1 cellular context compared by ENCODE assay signal in the genomic region with DNA sequence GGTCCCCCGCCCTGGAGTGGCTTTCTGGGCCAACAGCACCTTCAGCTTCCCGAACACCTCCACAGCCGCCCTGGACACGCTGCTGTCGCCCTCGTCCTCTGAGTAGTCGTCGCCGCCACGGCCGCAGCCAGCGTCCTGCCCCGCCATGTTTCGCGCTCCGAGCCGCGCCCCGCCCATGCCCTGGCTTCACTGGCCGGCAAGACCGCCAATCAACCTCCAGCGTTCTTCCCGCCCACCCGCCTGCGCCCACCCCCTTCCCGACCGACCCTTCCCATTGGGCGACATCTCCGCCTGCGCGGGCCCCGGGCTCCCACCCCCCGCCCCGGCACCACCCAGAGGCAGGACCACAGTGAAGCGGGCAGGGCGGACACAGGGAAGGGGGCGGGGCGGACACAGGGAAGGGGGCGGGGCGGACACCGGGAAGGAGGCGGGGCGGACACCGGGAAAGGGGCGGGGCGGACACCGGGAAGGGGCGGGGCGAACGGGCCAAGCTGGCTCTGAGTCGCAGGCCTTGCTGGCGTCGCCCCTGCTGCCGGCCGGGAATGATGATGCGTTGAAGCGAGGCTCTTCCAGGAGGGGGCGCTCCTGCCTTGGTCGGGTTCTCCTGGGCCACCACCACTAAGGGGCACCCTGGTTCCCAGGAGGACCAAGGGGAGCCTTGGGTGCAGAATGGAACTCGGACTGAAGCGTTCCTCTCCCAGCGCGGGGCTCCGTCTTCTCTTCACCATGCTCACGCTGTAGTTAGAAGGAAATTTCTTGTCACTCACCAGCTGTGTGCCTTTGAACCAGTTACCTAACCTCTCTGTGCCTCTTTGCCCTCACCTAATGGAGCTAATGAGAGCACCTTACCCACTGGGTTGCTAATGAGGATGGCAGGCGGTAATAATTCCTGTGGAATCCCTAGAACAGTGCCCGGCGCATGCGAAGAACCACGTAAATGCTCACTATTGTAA.
A peak's percentile ranks its signal among the peaks of the same experiment; 100 is the strongest.
TF ChIP-seq lines count a peak whose summit lies in the region.

A gene (minus strand): TSS at position 166 of the 953 bp plus-strand sequence. CDS start 19 bp downstream, at position 147.

TF ChIP-seq in neural cell, 6 proteins besides CTCF, POLR2A, EP300 and RAD21 (continued from another document):
- TF ChIP-seq, protein P1, sequence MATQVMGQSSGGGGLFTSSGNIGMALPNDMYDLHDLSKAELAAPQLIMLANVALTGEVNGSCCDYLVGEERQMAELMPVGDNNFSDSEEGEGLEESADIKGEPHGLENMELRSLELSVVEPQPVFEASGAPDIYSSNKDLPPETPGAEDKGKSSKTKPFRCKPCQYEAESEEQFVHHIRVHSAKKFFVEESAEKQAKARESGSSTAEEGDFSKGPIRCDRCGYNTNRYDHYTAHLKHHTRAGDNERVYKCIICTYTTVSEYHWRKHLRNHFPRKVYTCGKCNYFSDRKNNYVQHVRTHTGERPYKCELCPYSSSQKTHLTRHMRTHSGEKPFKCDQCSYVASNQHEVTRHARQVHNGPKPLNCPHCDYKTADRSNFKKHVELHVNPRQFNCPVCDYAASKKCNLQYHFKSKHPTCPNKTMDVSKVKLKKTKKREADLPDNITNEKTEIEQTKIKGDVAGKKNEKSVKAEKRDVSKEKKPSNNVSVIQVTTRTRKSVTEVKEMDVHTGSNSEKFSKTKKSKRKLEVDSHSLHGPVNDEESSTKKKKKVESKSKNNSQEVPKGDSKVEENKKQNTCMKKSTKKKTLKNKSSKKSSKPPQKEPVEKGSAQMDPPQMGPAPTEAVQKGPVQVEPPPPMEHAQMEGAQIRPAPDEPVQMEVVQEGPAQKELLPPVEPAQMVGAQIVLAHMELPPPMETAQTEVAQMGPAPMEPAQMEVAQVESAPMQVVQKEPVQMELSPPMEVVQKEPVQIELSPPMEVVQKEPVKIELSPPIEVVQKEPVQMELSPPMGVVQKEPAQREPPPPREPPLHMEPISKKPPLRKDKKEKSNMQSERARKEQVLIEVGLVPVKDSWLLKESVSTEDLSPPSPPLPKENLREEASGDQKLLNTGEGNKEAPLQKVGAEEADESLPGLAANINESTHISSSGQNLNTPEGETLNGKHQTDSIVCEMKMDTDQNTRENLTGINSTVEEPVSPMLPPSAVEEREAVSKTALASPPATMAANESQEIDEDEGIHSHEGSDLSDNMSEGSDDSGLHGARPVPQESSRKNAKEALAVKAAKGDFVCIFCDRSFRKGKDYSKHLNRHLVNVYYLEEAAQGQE (IDR thresholded peaks at IDR 0.05; ENCODE audit: borderline replicate concordance) = no peak
- TF ChIP-seq SMC3 (conservative IDR thresholded peaks at IDR 0.05; ENCODE audit: poor library complexity) (peak; percentile 69), TAF1 (IDR thresholded peaks at IDR 0.05; ENCODE audit: low read depth) (no peak), POLR2AphosphoS5 (IDR thresholded peaks at IDR 0.05) (peak; percentile 41)
